Comparison of ENCODE assay signal across 1 cellular context in the genomic region with DNA sequence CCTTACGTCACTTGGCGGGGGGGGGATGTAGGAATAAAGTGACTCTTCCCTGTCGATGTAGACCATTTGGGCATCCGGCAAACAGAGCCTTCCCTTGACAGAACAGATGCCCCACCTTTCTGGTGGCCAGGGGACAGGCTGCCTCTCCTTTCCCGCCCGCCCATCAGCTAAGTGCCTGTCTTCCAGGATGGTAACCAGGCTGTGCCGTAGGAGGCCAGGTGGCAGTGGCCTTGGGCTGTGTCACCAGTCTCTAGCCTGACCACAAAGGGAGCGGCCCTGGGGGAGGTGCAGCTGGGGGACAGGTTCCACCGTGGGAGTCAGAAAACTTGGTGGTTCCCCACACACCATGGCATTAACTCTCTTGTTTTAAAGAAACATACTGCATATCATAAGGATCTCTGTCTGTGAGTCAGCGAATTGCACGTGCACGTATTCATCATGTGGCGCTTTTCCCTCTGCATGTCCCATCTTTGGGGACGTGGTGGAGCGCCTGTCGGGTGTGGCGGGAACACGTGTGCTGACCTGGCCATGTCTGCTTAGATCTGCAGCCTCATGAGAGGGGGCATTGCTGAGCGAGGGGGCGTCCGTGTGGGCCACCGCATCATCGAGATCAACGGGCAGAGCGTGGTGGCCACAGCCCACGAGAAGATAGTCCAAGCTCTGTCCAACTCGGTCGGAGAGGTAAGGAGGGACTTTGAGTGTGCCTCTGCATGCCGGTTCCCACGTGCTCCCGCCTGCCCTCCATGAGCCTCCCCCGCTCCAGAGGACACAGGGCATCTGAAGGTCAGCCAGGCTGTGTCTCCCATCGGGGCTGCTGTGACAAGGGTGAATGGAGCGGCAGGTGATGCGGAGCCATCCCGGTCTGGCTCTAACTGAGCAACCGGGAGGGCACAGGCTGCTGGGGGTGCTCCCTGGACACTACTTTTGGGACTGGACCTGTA.
TF ChIP-seq lines count a peak whose summit lies in the region.

No MANE protein-coding gene starts in this region.

TF ChIP-seq in IMR-90, 13 proteins besides CTCF, POLR2A, EP300 and RAD21 (continued from another document):
- no peak for TF ChIP-seq FOS (IDR thresholded peaks at IDR 0.05; ENCODE audit: low read depth, low read length)
- TF ChIP-seq SMC3 (IDR thresholded peaks at IDR 0.05; ENCODE audit: low read depth, low read length) = no peak
- TF ChIP-seq, protein P1, sequence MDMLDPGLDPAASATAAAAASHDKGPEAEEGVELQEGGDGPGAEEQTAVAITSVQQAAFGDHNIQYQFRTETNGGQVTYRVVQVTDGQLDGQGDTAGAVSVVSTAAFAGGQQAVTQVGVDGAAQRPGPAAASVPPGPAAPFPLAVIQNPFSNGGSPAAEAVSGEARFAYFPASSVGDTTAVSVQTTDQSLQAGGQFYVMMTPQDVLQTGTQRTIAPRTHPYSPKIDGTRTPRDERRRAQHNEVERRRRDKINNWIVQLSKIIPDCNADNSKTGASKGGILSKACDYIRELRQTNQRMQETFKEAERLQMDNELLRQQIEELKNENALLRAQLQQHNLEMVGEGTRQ (IDR thresholded peaks at IDR 0.05; ENCODE audit: low read depth, low read length) = no peak
- TF ChIP-seq MXI1 (IDR thresholded peaks at IDR 0.05; ENCODE audit: borderline replicate concordance, low read depth, low read length) = no peak
